ENCODE assay signal across 9 cellular contexts in genomic region chr16:67548265-67549126, GRCh38. TPM values are rescaled to one million over a fixed set of nuclear protein-coding genes. Genes with fewer than 3 reads are reported as not detected.
A peak's percentile ranks its signal among the peaks of the same experiment; 100 is the strongest.
DNase-seq lines count a peak whose midpoint lies in the region; ATAC-seq lines count a peak whose summit lies in the region.
"Had no signal": no experiment of that assay in that cellular context is flagged by ENCODE, and none has a peak within 500 bp of the region (broad histone marks: within the 10 kb centered on the region; RNA-seq: fewer than 3 reads in every experiment).

No MANE protein-coding gene starts in this region.

- peak overlapping the region; percentile 96 for H3K27ac Mint-ChIP-seq in activated CD4-positive, alpha-beta memory T cell treated with anti-CD3 and anti-CD28 coated beads, Interleukin-2, amount 10 ng/mL, durations not matched to agents 7 days and 5 days
- peak overlapping the region; percentile 76 to 99 (median 96) for H3K27ac Mint-ChIP-seq in naive thymus-derived CD8-positive, alpha-beta T cell

- POLR2A ChIA-PET in activated CD4-positive, alpha-beta memory T cell treated with anti-CD3 and anti-CD28 coated beads, Interleukin-2, amount 10 ng/mL, durations not matched to agents 7 days and 5 days (lab: Charles Lee), result interaction anchor here (1.1 to 8.8 kb wide), 9 partner anchors 11 to 120 kb away, joined by 3 to 277 read pairs (median 6); partner anchors contain the start of genes ACD, ATP6V0D1, C16orf86 and CARMIL2
- POLR2A ChIA-PET in naive thymus-derived CD8-positive, alpha-beta T cell (lab: Charles Lee), result interaction anchor here (0.7 to 14.2 kb wide), 14 partner anchors 12 to 120 kb away, joined by 3 to 485 read pairs (median 6); partner anchors contain the start of genes ACD, ATP6V0D1, C16orf86 and CARMIL2

- peaks cover 41% of the 10 kb centered on the region for H3K4me1 Mint-ChIP-seq in activated CD4-positive, alpha-beta memory T cell treated with anti-CD3 and anti-CD28 coated beads, Interleukin-2, amount 10 ng/mL, durations not matched to agents 7 days and 5 days
- H3K4me1 Mint-ChIP-seq in naive thymus-derived CD8-positive, alpha-beta T cell, result peaks cover 33 to 65% (median 61%) of the 10 kb centered on the region in 4 donors

- no peaks in the 10 kb centered on the region for H3K9me3 Mint-ChIP-seq in activated CD4-positive, alpha-beta memory T cell treated with anti-CD3 and anti-CD28 coated beads, Interleukin-2, amount 10 ng/mL, durations not matched to agents 7 days and 5 days
- no peaks in the 10 kb centered on the region for H3K9me3 Mint-ChIP-seq in naive thymus-derived CD8-positive, alpha-beta T cell
- H3K9me3 Mint-ChIP-seq: brain had no signal

- CTCF ChIA-PET in activated CD4-positive, alpha-beta memory T cell treated with anti-CD3 and anti-CD28 coated beads, Interleukin-2, amount 10 ng/mL, durations not matched to agents 7 days and 5 days (lab: Charles Lee), result interaction anchor here (0.9 to 8.2 kb wide), 21 partner anchors 11 to 268 kb away, joined by 3 to 334 read pairs (median 10); partner anchors contain the start of genes ACD, ATP6V0D1, C16orf86 and CARMIL2

- ATAC-seq in GM18861 (IDR thresholded peaks at IDR 0.05; ENCODE audit: unreplicated experiment) (peak; percentile 23), HG02885 (IDR thresholded peaks at IDR 0.05; ENCODE audit: poor library complexity, unreplicated experiment) (peak; percentile 50)
- peak; percentile 2 to 7 for ATAC-seq in naive thymus-derived CD8-positive, alpha-beta T cell

- no peak overlapping the region for H3K4me3 Mint-ChIP-seq in activated CD4-positive, alpha-beta memory T cell treated with anti-CD3 and anti-CD28 coated beads, Interleukin-2, amount 10 ng/mL, durations not matched to agents 7 days and 5 days
- peak overlapping the region in 9 of 10 donors; percentile 70 to 90 (median 85) for H3K4me3 Mint-ChIP-seq in naive thymus-derived CD8-positive, alpha-beta T cell
- H3K4me3 Mint-ChIP-seq: brain had no signal

- peaks cover 13% of the 10 kb centered on the region for H3K36me3 Mint-ChIP-seq in activated CD4-positive, alpha-beta memory T cell treated with anti-CD3 and anti-CD28 coated beads, Interleukin-2, amount 10 ng/mL, durations not matched to agents 7 days and 5 days (ENCODE audit: low read depth)
- peaks cover 0 to 7% (median 0%) of the 10 kb centered on the region in 3 donors for H3K36me3 Mint-ChIP-seq in naive thymus-derived CD8-positive, alpha-beta T cell

- DNase-seq in activated CD4-positive, alpha-beta memory T cell treated with anti-CD3 and anti-CD28 coated beads, Interleukin-2, amount 10 ng/mL, durations not matched to agents 7 days and 5 days, result no peak
- DNase-seq in naive thymus-derived CD8-positive, alpha-beta T cell, result peak in 1 of 10 donors; percentile 60
- DNase-seq in NCI-H446 treated with DMSO at 0.1 percent for 48 hours (lab: John Stamatoyannopoulos, UW) (no peak), SKM-1 (lab: John Stamatoyannopoulos, UW; ENCODE audit: unreplicated experiment) (no peak), mucosa of gallbladder (ENCODE audit: low spot score) (no peak), EL (no peak)

- no peaks in the 10 kb centered on the region for H3K27me3 Mint-ChIP-seq in activated CD4-positive, alpha-beta memory T cell treated with anti-CD3 and anti-CD28 coated beads, Interleukin-2, amount 10 ng/mL, durations not matched to agents 7 days and 5 days
- no peaks in the 10 kb centered on the region for H3K27me3 Mint-ChIP-seq in naive thymus-derived CD8-positive, alpha-beta T cell
- H3K27me3 Mint-ChIP-seq: brain had no signal

RNA-seq across cellular contexts. Expression of gene CTCF, which starts 13.8 kb away (rescaled TPM):
- 10 to 100 TPM; 74.9 to 76.9 TPM for total RNA-seq in activated CD4-positive, alpha-beta memory T cell treated with anti-CD3 and anti-CD28 coated beads, Interleukin-2, amount 10 ng/mL, durations not matched to agents 7 days and 5 days
- 10 to 100 TPM; 67.5 to 67.6 TPM for total RNA-seq in naive thymus-derived CD8-positive, alpha-beta T cell
- polyA plus RNA-seq in naive thymus-derived CD8-positive, alpha-beta T cell, result 10 to 100 TPM; 37.1 to 61.1 (median 51.9) TPM
- 39.8 TPM for total RNA-seq in mucosa of gallbladder

RNA-seq across cellular contexts. Expression of gene RIPOR1, which starts 19.9 kb away (rescaled TPM):
- 10 to 100 TPM; 24.6 to 32.7 TPM for total RNA-seq in activated CD4-positive, alpha-beta memory T cell treated with anti-CD3 and anti-CD28 coated beads, Interleukin-2, amount 10 ng/mL, durations not matched to agents 7 days and 5 days
- 10 to 100 TPM; 50.1 to 57.2 TPM for total RNA-seq in naive thymus-derived CD8-positive, alpha-beta T cell
- polyA plus RNA-seq in naive thymus-derived CD8-positive, alpha-beta T cell, result 1 to 10 TPM; 1.5 to 3.0 (median 2.3) TPM
- 70.6 TPM for total RNA-seq in mucosa of gallbladder
